Comparison of ENCODE assay signal across 7 cellular contexts in the genomic region with DNA sequence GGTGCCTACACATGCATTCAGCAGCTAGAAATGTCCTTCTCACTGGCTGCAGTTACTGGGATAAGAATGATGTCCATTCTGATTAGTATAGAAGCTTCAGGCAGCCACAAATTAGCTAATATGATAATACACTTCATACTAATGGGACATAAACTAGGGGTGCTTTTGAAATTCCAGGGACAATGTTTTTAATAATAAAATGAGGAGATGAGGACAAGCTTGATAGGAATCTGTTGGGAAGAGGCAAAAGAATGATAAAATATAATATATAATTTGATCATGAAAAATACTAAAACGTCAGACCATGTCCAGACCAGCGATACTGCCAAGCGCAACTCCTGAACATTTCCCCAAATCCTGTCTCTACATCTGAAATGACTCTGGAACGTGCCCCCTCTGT.
"Had no signal": no experiment of that assay in that cellular context is flagged by ENCODE, and none has a peak within 500 bp of the region (broad histone marks: within the 10 kb centered on the region; RNA-seq: fewer than 3 reads in every experiment).

No MANE protein-coding gene starts in this region.

- H3K27ac ChIP-seq: HL-60 had no signal

- DNase-seq: IMR-90, KBM-7, KG1 had no signal

- H3K4me3 ChIP-seq: K562 had no signal

- FAIRE-seq: HepG2, HTR-8/SVneo, K562 had no signal

- ATAC-seq: HepG2, K562 had no signal
